In genomic region chr12:42631507-42631906, GRCh38 we compare ENCODE assay signal across 19 cellular contexts. TPM values are rescaled to one million over a fixed set of nuclear protein-coding genes. Genes with fewer than 3 reads are reported as not detected.
DNase-seq lines count a peak whose midpoint lies in the region; ATAC-seq and TF ChIP-seq lines count a peak whose summit lies in the region.
"Had no signal": no experiment of that assay in that cellular context is flagged by ENCODE, and none has a peak within 500 bp of the region (broad histone marks: within the 10 kb centered on the region; RNA-seq: fewer than 3 reads in every experiment).

No MANE protein-coding gene starts in this region.

- H3K9me3 ChIP-seq in PC-9 (ENCODE audit: insufficient read depth, low read depth) = 0 out of 2 replicates have a peak, but pooled peaks cover 3% of the 10 kb centered on the region
- no peaks in the 10 kb centered on the region for H3K9me3 ChIP-seq in T-helper 17 cell (ENCODE audit: control insufficient read depth, low read length, poor library complexity, severe bottlenecking)
- H3K9me3 ChIP-seq: heart left ventricle, lower lobe of right lung, psoas muscle had no signal

- H3K79me2 ChIP-seq in PC-9 (ENCODE audit: low read depth) = no peaks in the 10 kb centered on the region

- POLR2A ChIA-PET in PC-9 (lab: Charles Lee; ENCODE audit: unreplicated experiment) = no interaction called here

- 0 out of 2 replicates have a peak, but pooled peaks cover 4% of the 10 kb centered on the region for H3K4me1 ChIP-seq in PC-9 (replicated peaks; ENCODE audit: insufficient read depth)
- H3K4me1 ChIP-seq: lower lobe of right lung, psoas muscle had no signal

- DNase-seq in Kasumi-1 (lab: John Stamatoyannopoulos, UW) = peak; percentile 31 to 54
- no peak for DNase-seq in PC-9
- DNase-seq in fibroblast of the aortic adventitia (ENCODE audit: low read depth) = peak; percentile 56
- DNase-seq in renal cortical epithelial cell (ENCODE audit: low read depth) = peak; percentile 7
- no peak for DNase-seq in T-helper 1 cell
- no peak for DNase-seq in activated effector memory CD4-positive, alpha-beta T cell treated with Interleukin-2 at 50 U/mL for 16 hours
- DNase-seq in T-helper 17 cell = no peak
- DNase-seq: activated CD4-positive, alpha-beta T cell treated with anti-CD3 and anti-CD28 coated beads for 1 hour; caudate nucleus; heart left ventricle; lower lobe of right lung; naive thymus-derived CD8-positive, alpha-beta T cell; NCI-H187; NCI-H446; psoas muscle; T1000 had no signal

- H3K4me2 ChIP-seq in PC-9 = no peak overlapping the region

- no peaks in the 10 kb centered on the region for H4K20me1 ChIP-seq in PC-9 (ENCODE audit: insufficient read depth)

- H3K4me3 ChIP-seq in PC-9 (no peak overlapping the region), fibroblast of the aortic adventitia (ENCODE audit: low read depth, low read length) (no peak overlapping the region)
- H3K4me3 ChIP-seq: heart left ventricle, lower lobe of right lung, psoas muscle had no signal

- H3K27me3 Mint-ChIP-seq in T-helper 17 cell = peaks cover 4% of the 10 kb centered on the region

- intact Hi-C loops in PC-9 (cut with micrococcal nuclease; ENCODE audit: unreplicated experiment) = no loop called here

- no TSS peak for BruUV-seq in PC-9 (replicated peaks; lab: Mats Ljungman, UMichigan)

- no peaks in the 10 kb centered on the region for H3K36me3 ChIP-seq in PC-9 (ENCODE audit: low read depth)
- H3K36me3 ChIP-seq: heart left ventricle, lower lobe of right lung had no signal

- H3K9me2 ChIP-seq in PC-9 (ENCODE audit: insufficient read depth) = no peaks in the 10 kb centered on the region

- no peak for ATAC-seq in HG02938 (IDR thresholded peaks at IDR 0.05; ENCODE audit: unreplicated experiment)
- ATAC-seq in T-helper 17 cell = no peak
- ATAC-seq: esophagus mucosa; heart left ventricle; lower lobe of right lung; naive thymus-derived CD8-positive, alpha-beta T cell; psoas muscle had no signal

- H3K36me3 Mint-ChIP-seq in T-helper 17 cell (ENCODE audit: low read depth) = no peaks in the 10 kb centered on the region
- H3K36me3 Mint-ChIP-seq: naive thymus-derived CD8-positive, alpha-beta T cell had no signal

- peak overlapping the region; percentile 73 for H2AFZ ChIP-seq in PC-9

- TF ChIP-seq CTCF in PC-9 (conservative IDR thresholded peaks at IDR 0.05) (no peak), fibroblast of the aortic adventitia (IDR thresholded peaks at IDR 0.05; ENCODE audit: insufficient read depth, low read length) (no peak)

- peak overlapping the region; percentile 10; the same call in 1 of the 2 replicates for H3K27ac ChIP-seq in PC-9
- H3K27ac ChIP-seq: lower lobe of right lung, psoas muscle had no signal

- no peak overlapping the region for H3K27ac Mint-ChIP-seq in T-helper 17 cell
- H3K27ac Mint-ChIP-seq: activated T-helper 2 cell treated with anti-CD3 and anti-CD28 coated beads, Interferon-gamma antibody, Interleukin-2, Interleukin-4, amounts not matched to agents 10 μg/mL and 5 μg/mL and 100 μg/mL, durations not matched to agents 14 hours and 24 hours and 36 hours; naive thymus-derived CD8-positive, alpha-beta T cell had no signal

- H3K27me3 ChIP-seq in PC-9 (ENCODE audit: insufficient read depth, low read depth) = no peaks in the 10 kb centered on the region
- H3K27me3 ChIP-seq: heart left ventricle had no signal

- no peaks in the 10 kb centered on the region for H3K4me1 Mint-ChIP-seq in T-helper 17 cell
- H3K4me1 Mint-ChIP-seq: naive thymus-derived CD8-positive, alpha-beta T cell had no signal

- CTCF ChIA-PET in PC-9 (lab: Charles Lee) = no interaction called here

- H3K4me3 Mint-ChIP-seq in T-helper 17 cell = no peak overlapping the region
- H3K4me3 Mint-ChIP-seq: naive thymus-derived CD8-positive, alpha-beta T cell had no signal

- no peaks in the 10 kb centered on the region for H3F3A ChIP-seq in PC-9 (ENCODE audit: insufficient read depth, low read depth)

RNA-seq across cellular contexts. Expression of gene PRICKLE1, which starts 42.0 kb away (rescaled TPM):
- 6.7 and 7.0 TPM in 2 replicates for total RNA-seq in PC-9 (2021)
- total RNA-seq in fibroblast of the aortic adventitia (ENCODE audit: low replicate concordance) = 15.6 and 17.4 TPM in 2 replicates
- total RNA-seq in renal cortical epithelial cell = 11.6 and 130 TPM in 2 replicates
- total RNA-seq in T-helper 17 cell = under 1 TPM; 0.27 to 0.86 TPM

Comparison
In these comparisons a context has a peak if more than half of its experiments do, and no peak if none do; other contexts are left out.
1. DNase-seq: peak in Kasumi-1 (2 of 2), fibroblast of the aortic adventitia (single experiment) and renal cortical epithelial cell (single experiment); none in PC-9 (0 of 2), T-helper 1 cell (0 of 5), activated effector memory CD4-positive, alpha-beta T cell treated with Interleukin-2 at 50 U/mL for 16 hours (single experiment) and T-helper 17 cell (0 of 3).